ENCODE assay signal across 2 cellular contexts in genomic region chr20:45579184-45579583, GRCh38.
TF ChIP-seq lines count a peak whose summit lies in the region.

WFDC8 (minus strand) TSS chr20:45579284; CDS start chr20:45579247, 37 bp downstream.

TF ChIP-seq in GM23338, 12 proteins besides CTCF, POLR2A, EP300 and RAD21 (continued from another document):
- no peak for TF ChIP-seq POLR2AphosphoS5 (IDR thresholded peaks at IDR 0.05; ENCODE audit: low read depth)
- no peak for TF ChIP-seq ETS1 (IDR thresholded peaks at IDR 0.05)
TF ChIP-seq in GM23338: peak in this region for 0.

TF ChIP-seq in WTC11, 78 proteins besides CTCF, POLR2A, EP300 and RAD21 (continued from another document):
- no peak for TF ChIP-seq AR (CRISPR knock-in tag; IDR thresholded peaks at IDR 0.05)
- TF ChIP-seq ZBTB21 (CRISPR knock-in tag; IDR thresholded peaks at IDR 0.05; ENCODE audit: borderline replicate concordance) = no peak
- no peak for TF ChIP-seq JAZF1 (CRISPR knock-in tag; IDR thresholded peaks at IDR 0.05)
- no peak for TF ChIP-seq RELA (CRISPR knock-in tag; IDR thresholded peaks at IDR 0.05; ENCODE audit: borderline replicate concordance)
- TF ChIP-seq ELF4 (CRISPR knock-in tag; IDR thresholded peaks at IDR 0.05; ENCODE audit: low read depth) = no peak
- TF ChIP-seq JUN (CRISPR knock-in tag; IDR thresholded peaks at IDR 0.05) = no peak
- no peak for TF ChIP-seq ZNF423 (CRISPR knock-in tag; IDR thresholded peaks at IDR 0.05)
- no peak for TF ChIP-seq NR1H2 (CRISPR knock-in tag; IDR thresholded peaks at IDR 0.05)
